In genomic region chr20:10565191-10565921, GRCh38 we compare ENCODE assay signal across 8 cellular contexts.
A peak's percentile ranks its signal among the peaks of the same experiment; 100 is the strongest.
DNase-seq lines count a peak whose midpoint lies in the region; ATAC-seq and TF ChIP-seq lines count a peak whose summit lies in the region.

No MANE protein-coding gene starts in this region.

- peak overlapping the region; percentile 70 for H3K27ac ChIP-seq in cardiac muscle cell

- H3K27me3 Mint-ChIP-seq in activated T-helper 2 cell treated with anti-CD3 and anti-CD28 coated beads, Interferon-gamma antibody, Interleukin-2, Interleukin-4, amounts not matched to agents 10 μg/mL and 5 μg/mL and 100 μg/mL, durations not matched to agents 14 hours and 24 hours and 36 hours (ENCODE audit: low read depth): no peaks in the 10 kb centered on the region

- DNase-seq in Daoy (ENCODE audit: low read depth) (peak; percentile 30), UCSD-AML1 (lab: John Stamatoyannopoulos, UW; ENCODE audit: unreplicated experiment) (peak; percentile 19), cardiac muscle cell (ENCODE audit: low read depth in 1 of 2, low spot score in 1 of 2) (peak; percentile 60 to 91), sciatic nerve (ENCODE audit: low spot score) (no peak)
- DNase-seq in activated effector memory CD4-positive, alpha-beta T cell treated with Interleukin-2 at 50 U/mL for 16 hours: no peak
- DNase-seq in activated T-helper 2 cell treated with anti-CD3 and anti-CD28 coated beads, Interferon-gamma antibody, Interleukin-2, Interleukin-4, amounts not matched to agents 10 μg/mL and 5 μg/mL and 100 μg/mL, durations not matched to agents 14 hours and 24 hours and 36 hours (ENCODE audit: low spot score): no peak

- no peak overlapping the region for H3K4me3 ChIP-seq in cardiac muscle cell

- H3K9me3 Mint-ChIP-seq in activated T-helper 2 cell treated with anti-CD3 and anti-CD28 coated beads, Interferon-gamma antibody, Interleukin-2, Interleukin-4, amounts not matched to agents 10 μg/mL and 5 μg/mL and 100 μg/mL, durations not matched to agents 14 hours and 24 hours and 36 hours: peaks cover 6% of the 10 kb centered on the region

- no peak for TF ChIP-seq CTCF in cardiac muscle cell (IDR thresholded peaks at IDR 0.05; ENCODE audit: low read depth, low read length)

- no peaks in the 10 kb centered on the region for H3K9me3 ChIP-seq in cardiac muscle cell (ENCODE audit: low read depth)

- intact Hi-C loops in sciatic nerve (cut with DNase I): no loop called here
- intact Hi-C loops in activated T-helper 2 cell treated with anti-CD3 and anti-CD28 coated beads, Interferon-gamma antibody, Interleukin-2, Interleukin-4, amounts not matched to agents 10 μg/mL and 5 μg/mL and 100 μg/mL, durations not matched to agents 14 hours and 24 hours and 36 hours (cut with micrococcal nuclease): no loop called here

- peak; percentile 93 for ATAC-seq in sciatic nerve
- ATAC-seq in GM18907 (IDR thresholded peaks at IDR 0.05; ENCODE audit: unreplicated experiment): no peak
- ATAC-seq in HG02678 (IDR thresholded peaks at IDR 0.05; ENCODE audit: unreplicated experiment): no peak

- H3K4me1 ChIP-seq in cardiac muscle cell (ENCODE audit: low read depth): peaks cover 13% of the 10 kb centered on the region

- no peaks in the 10 kb centered on the region for H3K36me3 ChIP-seq in cardiac muscle cell

- no peak overlapping the region for H3K27ac Mint-ChIP-seq in activated T-helper 2 cell treated with anti-CD3 and anti-CD28 coated beads, Interferon-gamma antibody, Interleukin-2, Interleukin-4, amounts not matched to agents 10 μg/mL and 5 μg/mL and 100 μg/mL, durations not matched to agents 14 hours and 24 hours and 36 hours

- no peak overlapping the region for H3K4me3 Mint-ChIP-seq in activated T-helper 2 cell treated with anti-CD3 and anti-CD28 coated beads, Interferon-gamma antibody, Interleukin-2, Interleukin-4, amounts not matched to agents 10 μg/mL and 5 μg/mL and 100 μg/mL, durations not matched to agents 14 hours and 24 hours and 36 hours (ENCODE audit: low read depth)

- no peaks in the 10 kb centered on the region for H3K27me3 ChIP-seq in cardiac muscle cell

- H3K4me1 Mint-ChIP-seq in activated T-helper 2 cell treated with anti-CD3 and anti-CD28 coated beads, Interferon-gamma antibody, Interleukin-2, Interleukin-4, amounts not matched to agents 10 μg/mL and 5 μg/mL and 100 μg/mL, durations not matched to agents 14 hours and 24 hours and 36 hours (ENCODE audit: low read depth): peaks cover 49% of the 10 kb centered on the region

- peaks cover 47% of the 10 kb centered on the region for H3K36me3 Mint-ChIP-seq in activated T-helper 2 cell treated with anti-CD3 and anti-CD28 coated beads, Interferon-gamma antibody, Interleukin-2, Interleukin-4, amounts not matched to agents 10 μg/mL and 5 μg/mL and 100 μg/mL, durations not matched to agents 14 hours and 24 hours and 36 hours (ENCODE audit: low read depth)

Comparison
In these comparisons a context has a peak if more than half of its experiments do, and no peak if none do; other contexts are left out.
1. DNase-seq: peak in Daoy (single experiment), UCSD-AML1 (single experiment) and cardiac muscle cell (2 of 2); none in sciatic nerve (single experiment), activated effector memory CD4-positive, alpha-beta T cell treated with Interleukin-2 at 50 U/mL for 16 hours (single experiment) and activated T-helper 2 cell treated with anti-CD3 and anti-CD28 coated beads, Interferon-gamma antibody, Interleukin-2, Interleukin-4, amounts not matched to agents 10 μg/mL and 5 μg/mL and 100 μg/mL, durations not matched to agents 14 hours and 24 hours and 36 hours (single experiment).